Comparison of ENCODE assay signal across 1 cellular context in the genomic region with DNA sequence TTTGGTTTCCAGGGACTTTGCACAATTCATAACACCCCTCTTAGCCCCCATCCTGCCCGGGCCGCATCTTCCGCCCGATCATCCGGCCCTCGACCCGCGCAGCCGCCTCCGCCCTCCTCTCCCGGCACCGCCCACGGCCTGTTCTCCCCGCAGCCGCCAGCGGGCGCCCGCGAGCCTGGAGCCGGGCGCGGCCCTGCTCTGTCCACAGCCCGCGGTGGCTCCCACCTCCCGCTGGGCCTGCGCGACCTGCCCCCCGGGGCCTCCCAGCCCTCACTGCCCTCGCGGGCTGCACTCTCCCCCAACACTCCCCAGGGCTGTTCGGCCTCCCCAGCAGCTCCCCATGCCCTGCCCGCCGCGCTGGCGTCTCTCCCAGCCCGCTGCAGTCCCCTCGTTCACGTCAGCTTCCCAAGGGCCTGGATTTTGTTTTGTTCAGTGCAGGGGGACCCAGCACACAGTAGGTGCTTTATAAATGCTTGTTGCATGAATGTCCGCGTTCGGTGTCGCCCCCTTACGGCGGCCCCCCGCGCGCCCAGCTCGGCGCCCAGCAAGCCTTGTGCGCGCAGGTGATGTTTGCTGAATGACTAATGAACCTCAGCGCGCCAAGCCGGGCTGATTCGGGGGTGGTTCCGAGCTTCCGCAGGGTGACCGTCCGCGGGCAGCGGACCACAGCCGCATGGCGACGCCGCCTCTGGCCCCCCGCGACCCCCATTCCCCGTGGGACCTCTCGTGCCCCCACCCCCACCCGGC.
A peak's percentile ranks its signal among the peaks of the same experiment; 100 is the strongest.
TF ChIP-seq lines count a peak whose summit lies in the region.

No MANE protein-coding gene starts in this region.

TF ChIP-seq in HepG2, 621 proteins besides CTCF, POLR2A, EP300 and RAD21 (continued from another document and continues in another):
- no peak for TF ChIP-seq ZNF382 (CRISPR knock-in tag; IDR thresholded peaks at IDR 0.05; ENCODE audit: borderline replicate concordance)
- TF ChIP-seq, protein P1, sequence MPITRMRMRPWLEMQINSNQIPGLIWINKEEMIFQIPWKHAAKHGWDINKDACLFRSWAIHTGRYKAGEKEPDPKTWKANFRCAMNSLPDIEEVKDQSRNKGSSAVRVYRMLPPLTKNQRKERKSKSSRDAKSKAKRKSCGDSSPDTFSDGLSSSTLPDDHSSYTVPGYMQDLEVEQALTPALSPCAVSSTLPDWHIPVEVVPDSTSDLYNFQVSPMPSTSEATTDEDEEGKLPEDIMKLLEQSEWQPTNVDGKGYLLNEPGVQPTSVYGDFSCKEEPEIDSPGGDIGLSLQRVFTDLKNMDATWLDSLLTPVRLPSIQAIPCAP (CRISPR knock-in tag; IDR thresholded peaks at IDR 0.05; ENCODE audit: low read depth), result no peak
- 0 out of 2 replicates have a peak, but pooled peaks have one; percentile 26 for TF ChIP-seq DMAP1 (CRISPR knock-in tag; IDR thresholded peaks at IDR 0.05)
- TF ChIP-seq PCBP2 (optimal IDR thresholded peaks at IDR 0.05; ENCODE audit: low read depth, low read length, poor library complexity, severe bottlenecking), result no peak
- TF ChIP-seq DNMT1 (CRISPR knock-in tag; IDR thresholded peaks at IDR 0.05), result 0 out of 2 replicates have a peak, but pooled peaks have one; percentile 66
- TF ChIP-seq TBX2 (CRISPR knock-in tag; IDR thresholded peaks at IDR 0.05; ENCODE audit: borderline replicate concordance), result peak; percentile 57; the same call in 1 of the 2 replicates
- no peak for TF ChIP-seq ZNF788 (CRISPR knock-in tag; IDR thresholded peaks at IDR 0.05; ENCODE audit: borderline replicate concordance)
- TF ChIP-seq SP5 (CRISPR knock-in tag; IDR thresholded peaks at IDR 0.05; ENCODE audit: borderline replicate concordance, low read depth), result peak; percentile 33; the same call in 1 of the 2 replicates
- TF ChIP-seq RELA (CRISPR knock-in tag; IDR thresholded peaks at IDR 0.05), result no peak
- no peak for TF ChIP-seq ZNF678 (CRISPR knock-in tag; IDR thresholded peaks at IDR 0.05)
- TF ChIP-seq SMAD1 (CRISPR knock-in tag; IDR thresholded peaks at IDR 0.05; ENCODE audit: borderline replicate concordance, low read depth), result no peak
- TF ChIP-seq, protein P2, sequence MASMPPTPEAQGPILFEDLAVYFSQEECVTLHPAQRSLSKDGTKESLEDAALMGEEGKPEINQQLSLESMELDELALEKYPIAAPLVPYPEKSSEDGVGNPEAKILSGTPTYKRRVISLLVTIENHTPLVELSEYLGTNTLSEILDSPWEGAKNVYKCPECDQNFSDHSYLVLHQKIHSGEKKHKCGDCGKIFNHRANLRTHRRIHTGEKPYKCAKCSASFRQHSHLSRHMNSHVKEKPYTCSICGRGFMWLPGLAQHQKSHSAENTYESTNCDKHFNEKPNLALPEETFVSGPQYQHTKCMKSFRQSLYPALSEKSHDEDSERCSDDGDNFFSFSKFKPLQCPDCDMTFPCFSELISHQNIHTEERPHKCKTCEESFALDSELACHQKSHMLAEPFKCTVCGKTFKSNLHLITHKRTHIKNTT (CRISPR knock-in tag; IDR thresholded peaks at IDR 0.05), result no peak
- TF ChIP-seq ZNF460 (CRISPR knock-in tag; IDR thresholded peaks at IDR 0.05; ENCODE audit: borderline replicate concordance), result no peak
- TF ChIP-seq ATRX (CRISPR knock-in tag; IDR thresholded peaks at IDR 0.05; ENCODE audit: borderline replicate concordance), result no peak
- no peak for TF ChIP-seq ZNF337 (CRISPR knock-in tag; IDR thresholded peaks at IDR 0.05; ENCODE audit: borderline replicate concordance, low read depth)
- TF ChIP-seq ETV5 (CRISPR knock-in tag; IDR thresholded peaks at IDR 0.05; ENCODE audit: borderline replicate concordance), result no peak
- TF ChIP-seq HNRNPUL1 (IDR thresholded peaks at IDR 0.05; ENCODE audit: low read depth, low read length), result no peak
- TF ChIP-seq FOXA1 (IDR thresholded peaks at IDR 0.05), result no peak
- TF ChIP-seq FOXA1 (CRISPR knock-in tag; IDR thresholded peaks at IDR 0.05), result peak; percentile 53; the same call in 1 of the 2 replicates
- peak; percentile 70; the same call in 1 of the 2 replicates for TF ChIP-seq ZNF274 (CRISPR knock-in tag; IDR thresholded peaks at IDR 0.05)
- TF ChIP-seq, protein P3, sequence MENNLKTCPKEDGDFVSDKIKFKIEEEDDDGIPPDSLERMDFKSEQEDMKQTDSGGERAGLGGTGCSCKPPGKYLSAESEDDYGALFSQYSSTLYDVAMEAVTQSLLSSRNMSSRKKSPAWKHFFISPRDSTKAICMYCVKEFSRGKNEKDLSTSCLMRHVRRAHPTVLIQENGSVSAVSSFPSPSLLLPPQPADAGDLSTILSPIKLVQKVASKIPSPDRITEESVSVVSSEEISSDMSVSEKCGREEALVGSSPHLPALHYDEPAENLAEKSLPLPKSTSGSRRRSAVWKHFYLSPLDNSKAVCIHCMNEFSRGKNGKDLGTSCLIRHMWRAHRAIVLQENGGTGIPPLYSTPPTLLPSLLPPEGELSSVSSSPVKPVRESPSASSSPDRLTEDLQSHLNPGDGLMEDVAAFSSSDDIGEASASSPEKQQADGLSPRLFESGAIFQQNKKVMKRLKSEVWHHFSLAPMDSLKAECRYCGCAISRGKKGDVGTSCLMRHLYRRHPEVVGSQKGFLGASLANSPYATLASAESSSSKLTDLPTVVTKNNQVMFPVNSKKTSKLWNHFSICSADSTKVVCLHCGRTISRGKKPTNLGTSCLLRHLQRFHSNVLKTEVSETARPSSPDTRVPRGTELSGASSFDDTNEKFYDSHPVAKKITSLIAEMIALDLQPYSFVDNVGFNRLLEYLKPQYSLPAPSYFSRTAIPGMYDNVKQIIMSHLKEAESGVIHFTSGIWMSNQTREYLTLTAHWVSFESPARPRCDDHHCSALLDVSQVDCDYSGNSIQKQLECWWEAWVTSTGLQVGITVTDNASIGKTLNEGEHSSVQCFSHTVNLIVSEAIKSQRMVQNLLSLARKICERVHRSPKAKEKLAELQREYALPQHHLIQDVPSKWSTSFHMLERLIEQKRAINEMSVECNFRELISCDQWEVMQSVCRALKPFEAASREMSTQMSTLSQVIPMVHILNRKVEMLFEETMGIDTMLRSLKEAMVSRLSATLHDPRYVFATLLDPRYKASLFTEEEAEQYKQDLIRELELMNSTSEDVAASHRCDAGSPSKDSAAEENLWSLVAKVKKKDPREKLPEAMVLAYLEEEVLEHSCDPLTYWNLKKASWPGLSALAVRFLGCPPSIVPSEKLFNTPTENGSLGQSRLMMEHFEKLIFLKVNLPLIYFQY (CRISPR knock-in tag; IDR thresholded peaks at IDR 0.05; ENCODE audit: borderline replicate concordance), result peak; percentile 55; the same call in 1 of the 2 replicates
- no peak for TF ChIP-seq RXRB (CRISPR knock-in tag; IDR thresholded peaks at IDR 0.05; ENCODE audit: borderline replicate concordance)
- TF ChIP-seq, protein P4, sequence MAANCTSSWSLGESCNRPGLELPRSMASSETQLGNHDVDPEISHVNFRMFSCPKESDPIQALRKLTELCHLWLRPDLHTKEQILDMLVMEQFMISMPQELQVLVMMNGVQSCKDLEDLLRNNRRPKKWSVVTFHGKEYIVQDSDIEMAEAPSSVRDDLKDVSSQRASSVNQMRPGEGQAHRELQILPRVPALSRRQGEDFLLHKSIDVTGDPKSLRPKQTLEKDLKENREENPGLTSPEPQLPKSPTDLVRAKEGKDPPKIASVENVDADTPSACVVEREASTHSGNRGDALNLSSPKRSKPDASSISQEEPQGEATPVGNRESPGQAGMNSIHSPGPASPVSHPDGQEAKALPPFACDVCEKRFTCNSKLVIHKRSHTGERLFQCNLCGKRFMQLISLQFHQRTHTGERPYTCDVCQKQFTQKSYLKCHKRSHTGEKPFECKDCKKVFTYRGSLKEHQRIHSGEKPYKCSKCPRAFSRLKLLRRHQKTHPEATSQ (CRISPR knock-in tag; IDR thresholded peaks at IDR 0.05; ENCODE audit: borderline replicate concordance), result no peak
- TF ChIP-seq, protein P5, sequence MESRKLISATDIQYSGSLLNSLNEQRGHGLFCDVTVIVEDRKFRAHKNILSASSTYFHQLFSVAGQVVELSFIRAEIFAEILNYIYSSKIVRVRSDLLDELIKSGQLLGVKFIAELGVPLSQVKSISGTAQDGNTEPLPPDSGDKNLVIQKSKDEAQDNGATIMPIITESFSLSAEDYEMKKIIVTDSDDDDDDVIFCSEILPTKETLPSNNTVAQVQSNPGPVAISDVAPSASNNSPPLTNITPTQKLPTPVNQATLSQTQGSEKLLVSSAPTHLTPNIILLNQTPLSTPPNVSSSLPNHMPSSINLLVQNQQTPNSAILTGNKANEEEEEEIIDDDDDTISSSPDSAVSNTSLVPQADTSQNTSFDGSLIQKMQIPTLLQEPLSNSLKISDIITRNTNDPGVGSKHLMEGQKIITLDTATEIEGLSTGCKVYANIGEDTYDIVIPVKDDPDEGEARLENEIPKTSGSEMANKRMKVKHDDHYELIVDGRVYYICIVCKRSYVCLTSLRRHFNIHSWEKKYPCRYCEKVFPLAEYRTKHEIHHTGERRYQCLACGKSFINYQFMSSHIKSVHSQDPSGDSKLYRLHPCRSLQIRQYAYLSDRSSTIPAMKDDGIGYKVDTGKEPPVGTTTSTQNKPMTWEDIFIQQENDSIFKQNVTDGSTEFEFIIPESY (CRISPR knock-in tag; IDR thresholded peaks at IDR 0.05), result no peak; the same call in 1 of the 2 replicates
- TF ChIP-seq, protein P6, sequence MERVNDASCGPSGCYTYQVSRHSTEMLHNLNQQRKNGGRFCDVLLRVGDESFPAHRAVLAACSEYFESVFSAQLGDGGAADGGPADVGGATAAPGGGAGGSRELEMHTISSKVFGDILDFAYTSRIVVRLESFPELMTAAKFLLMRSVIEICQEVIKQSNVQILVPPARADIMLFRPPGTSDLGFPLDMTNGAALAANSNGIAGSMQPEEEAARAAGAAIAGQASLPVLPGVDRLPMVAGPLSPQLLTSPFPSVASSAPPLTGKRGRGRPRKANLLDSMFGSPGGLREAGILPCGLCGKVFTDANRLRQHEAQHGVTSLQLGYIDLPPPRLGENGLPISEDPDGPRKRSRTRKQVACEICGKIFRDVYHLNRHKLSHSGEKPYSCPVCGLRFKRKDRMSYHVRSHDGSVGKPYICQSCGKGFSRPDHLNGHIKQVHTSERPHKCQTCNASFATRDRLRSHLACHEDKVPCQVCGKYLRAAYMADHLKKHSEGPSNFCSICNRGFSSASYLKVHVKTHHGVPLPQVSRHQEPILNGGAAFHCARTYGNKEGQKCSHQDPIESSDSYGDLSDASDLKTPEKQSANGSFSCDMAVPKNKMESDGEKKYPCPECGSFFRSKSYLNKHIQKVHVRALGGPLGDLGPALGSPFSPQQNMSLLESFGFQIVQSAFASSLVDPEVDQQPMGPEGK (CRISPR knock-in tag; IDR thresholded peaks at IDR 0.05), result 0 out of 2 replicates have a peak, but pooled peaks have one; percentile 33
- TF ChIP-seq HOXA5 (CRISPR knock-in tag; IDR thresholded peaks at IDR 0.05), result 0 out of 2 replicates have a peak, but pooled peaks have one; percentile 38
- TF ChIP-seq NFYC (CRISPR knock-in tag; IDR thresholded peaks at IDR 0.05), result no peak
- no peak; the same call in 1 of the 2 replicates for TF ChIP-seq ZNF619 (CRISPR knock-in tag; IDR thresholded peaks at IDR 0.05)
- no peak for TF ChIP-seq SIN3B (IDR thresholded peaks at IDR 0.05; ENCODE audit: low read length)
- TF ChIP-seq, protein P7, sequence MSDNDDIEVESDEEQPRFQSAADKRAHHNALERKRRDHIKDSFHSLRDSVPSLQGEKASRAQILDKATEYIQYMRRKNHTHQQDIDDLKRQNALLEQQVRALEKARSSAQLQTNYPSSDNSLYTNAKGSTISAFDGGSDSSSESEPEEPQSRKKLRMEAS (IDR thresholded peaks at IDR 0.05), result no peak; the same call in 1 of the 2 replicates
- no peak for TF ChIP-seq ELF1 (CRISPR knock-in tag; IDR thresholded peaks at IDR 0.05)
- TF ChIP-seq, protein P8, sequence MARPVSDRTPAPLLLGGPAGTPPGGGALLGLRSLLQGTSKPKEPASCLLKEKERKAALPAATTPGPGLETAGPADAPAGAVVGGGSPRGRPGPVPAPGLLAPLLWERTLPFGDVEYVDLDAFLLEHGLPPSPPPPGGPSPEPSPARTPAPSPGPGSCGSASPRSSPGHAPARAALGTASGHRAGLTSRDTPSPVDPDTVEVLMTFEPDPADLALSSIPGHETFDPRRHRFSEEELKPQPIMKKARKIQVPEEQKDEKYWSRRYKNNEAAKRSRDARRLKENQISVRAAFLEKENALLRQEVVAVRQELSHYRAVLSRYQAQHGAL (CRISPR knock-in tag; IDR thresholded peaks at IDR 0.05; ENCODE audit: not compliant biosample characterization), result no peak
- no peak for TF ChIP-seq KAT2B (IDR thresholded peaks at IDR 0.05; ENCODE audit: borderline replicate concordance, low read depth, low read length)
- no peak for TF ChIP-seq EHMT2 (IDR thresholded peaks at IDR 0.05; ENCODE audit: borderline replicate concordance, low read depth, low read length)
- no peak for TF ChIP-seq ZNF446 (CRISPR knock-in tag; IDR thresholded peaks at IDR 0.05)
- no peak for TF ChIP-seq DNMT3B (CRISPR knock-in tag; conservative IDR thresholded peaks at IDR 0.05)
- TF ChIP-seq, protein P9, sequence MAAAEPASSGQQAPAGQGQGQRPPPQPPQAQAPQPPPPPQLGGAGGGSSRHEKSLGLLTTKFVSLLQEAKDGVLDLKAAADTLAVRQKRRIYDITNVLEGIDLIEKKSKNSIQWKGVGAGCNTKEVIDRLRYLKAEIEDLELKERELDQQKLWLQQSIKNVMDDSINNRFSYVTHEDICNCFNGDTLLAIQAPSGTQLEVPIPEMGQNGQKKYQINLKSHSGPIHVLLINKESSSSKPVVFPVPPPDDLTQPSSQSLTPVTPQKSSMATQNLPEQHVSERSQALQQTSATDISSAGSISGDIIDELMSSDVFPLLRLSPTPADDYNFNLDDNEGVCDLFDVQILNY (CRISPR knock-in tag; conservative IDR thresholded peaks at IDR 0.05), result no peak
